8 cellular contexts compared by ENCODE assay signal in the genomic region with DNA sequence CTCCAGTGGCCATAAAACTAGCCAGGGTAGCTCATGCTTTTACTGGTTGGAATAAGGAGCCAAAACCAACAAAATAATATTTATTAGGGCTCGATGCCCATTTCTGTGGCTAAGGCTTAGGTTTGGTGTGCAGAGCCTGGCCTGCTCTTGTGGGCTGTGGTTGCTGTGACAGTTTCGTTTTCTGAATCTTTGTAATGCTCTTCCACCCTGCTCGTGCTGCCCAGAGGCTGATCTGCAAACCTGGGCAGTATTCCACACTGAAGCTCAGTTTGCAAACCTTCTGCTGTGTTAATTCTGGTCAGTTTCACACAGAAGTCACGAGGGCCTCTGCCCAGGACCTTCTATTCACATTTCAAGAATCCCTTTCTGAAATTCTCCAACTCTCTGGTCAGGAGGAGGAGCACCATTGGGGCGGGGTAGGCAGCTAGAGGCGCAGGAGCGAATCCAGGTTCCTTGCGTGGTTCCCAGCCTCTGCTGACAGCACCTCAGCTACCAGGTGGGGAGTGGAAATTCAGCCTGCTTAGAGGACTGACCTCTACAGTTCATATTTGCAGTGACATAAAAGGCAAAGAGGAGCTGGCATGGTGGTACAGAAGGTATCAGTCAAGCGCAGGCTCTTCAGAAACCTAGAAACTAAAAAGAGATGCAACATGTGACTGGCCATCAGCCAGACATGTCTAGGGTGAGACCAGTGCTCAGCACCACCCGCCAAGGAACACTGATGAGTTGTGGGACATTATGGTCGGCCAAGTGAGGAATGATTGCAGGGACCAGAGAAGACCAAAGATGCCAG. TPM values are rescaled to one million over a fixed set of nuclear protein-coding genes. Genes with fewer than 3 reads are reported as not detected.
A peak's percentile ranks its signal among the peaks of the same experiment; 100 is the strongest.
DNase-seq lines count a peak whose midpoint lies in the region; ATAC-seq and TF ChIP-seq lines count a peak whose summit lies in the region.

No MANE protein-coding gene starts in this region.

- dilution Hi-C loops in mammary epithelial cell (cut with HindIII; ENCODE audit: low sequenced_read_pairs): no loop called here

- H3K4me1 ChIP-seq in mammary epithelial cell (ENCODE audit: insufficient read depth, low read length): peaks cover 11% of the 10 kb centered on the region
- peaks cover 20% of the 10 kb centered on the region for H3K4me1 ChIP-seq in osteoblast (ENCODE audit: insufficient read depth, low read length)
- H3K4me1 ChIP-seq in ovary (ENCODE audit: insufficient read depth): peaks cover 5% of the 10 kb centered on the region

- H3K9me3 ChIP-seq in mammary epithelial cell (replicated peaks; ENCODE audit: insufficient read depth, low read length) (no peaks in the 10 kb centered on the region), osteoblast (ENCODE audit: low read depth, low read length) (no peaks in the 10 kb centered on the region), ovary (no peaks in the 10 kb centered on the region)

- TF ChIP-seq POLR2A in ovary (IDR thresholded peaks at IDR 0.05): no peak

- in situ Hi-C loops in GM13977 (cut with MboI; ENCODE audit: low pct_unique_long_range_greater_than_20kb, low sequenced_read_pairs, unreplicated experiment) (no loop called here), mammary epithelial cell (cut with MboI; ENCODE audit: low sequenced_read_pairs in 2 of 2) (loop anchor here in 1 of 2 donors (25.0 kb wide), 1 partner anchor 90 kb away; the partner anchor contains the start of gene ZNF341)

- peak; percentile 60 for ATAC-seq in HG02759 (IDR thresholded peaks at IDR 0.05; ENCODE audit: unreplicated experiment)

- H3K36me3 ChIP-seq in mammary epithelial cell (ENCODE audit: insufficient read depth, low read length) (no peaks in the 10 kb centered on the region), osteoblast (ENCODE audit: insufficient read depth, low read length) (peaks cover 20% of the 10 kb centered on the region), ovary (no peaks in the 10 kb centered on the region)

- WGBS in mammary epithelial cell (ENCODE audit: low coverage, missing lambda C conversion rate): 54% methylated on average over 10 of the region's 11 CpGs
- WGBS in ovary, 3 donors: 80 to 85% (median 84%) methylated on average over 11 of the region's 11 CpGs

- no peak for TF ChIP-seq CTCF in GM13977 (IDR thresholded peaks at IDR 0.05; ENCODE audit: extremely low read depth, insufficient read depth, missing control alignments)
- TF ChIP-seq CTCF in mammary epithelial cell (conservative IDR thresholded peaks at IDR 0.05 in 1 of 2, IDR thresholded peaks at IDR 0.05 in 1 of 2; ENCODE audit: extremely low read depth in 1 of 2, insufficient read depth in 1 of 2, low read depth in 1 of 2, low read length in 2 of 2): no peak
- TF ChIP-seq CTCF in osteoblast (IDR thresholded peaks at IDR 0.05; ENCODE audit: extremely low read depth, low read depth, low read length): no peak
- no peak for TF ChIP-seq CTCF in ovary (IDR thresholded peaks at IDR 0.05)

- intact Hi-C loops in mammary epithelial cell (cut with micrococcal nuclease): no loop called here
- intact Hi-C loops in ovary (cut with DNase I): loop anchor here in 2 of 4 donors (5.0 to 10.0 kb wide), 2 partner anchors 153 to 185 kb away; partner anchors contain the start of gene CBFA2T2 (in 1 of the 2)

- DNase-seq in GM13977 (ENCODE audit: low spot score) (peak; percentile 76), mammary epithelial cell (peak; percentile 66), osteoblast (ENCODE audit: insufficient read length, low spot score, missing footprints) (peak; percentile 98), ovary (no peak), RKO (ENCODE audit: low spot score) (no peak), AML-193 (lab: John Stamatoyannopoulos, UW) (no peak), mesenteric fat pad (ENCODE audit: low spot score) (no peak)

- no peak for TF ChIP-seq EP300 in ovary (IDR thresholded peaks at IDR 0.05)

- no peak overlapping the region for H3K27ac ChIP-seq in mammary epithelial cell (ENCODE audit: insufficient read depth, low read depth, low read length)
- H3K27ac ChIP-seq in osteoblast (ENCODE audit: low read depth, low read length): peak overlapping the region; percentile 59
- H3K27ac ChIP-seq in ovary: no peak overlapping the region

- H3K4me3 ChIP-seq in mammary epithelial cell (replicated peaks in 1 of 3; ENCODE audit: insufficient read depth in 1 of 3, low read depth in 2 of 3, low read length in 3 of 3) (no peak overlapping the region), osteoblast (ENCODE audit: insufficient read depth, low read length) (peak overlapping the region; percentile 29), ovary (no peak overlapping the region)

- CTCF ChIA-PET in mammary epithelial cell (lab: Charles Lee; ENCODE audit: low non-redundant PET): no interaction called here

- H2AFZ ChIP-seq in mammary epithelial cell (ENCODE audit: low read depth, low read length) (no peak overlapping the region), osteoblast (ENCODE audit: low read length) (no peak overlapping the region)

- no peak overlapping the region for H3K9ac ChIP-seq in mammary epithelial cell (ENCODE audit: insufficient read depth, low read length)

- H3K79me2 ChIP-seq in mammary epithelial cell (ENCODE audit: insufficient read depth, low read length) (no peaks in the 10 kb centered on the region), osteoblast (ENCODE audit: insufficient read depth, low read length) (no peaks in the 10 kb centered on the region)

- H4K20me1 ChIP-seq in mammary epithelial cell (ENCODE audit: insufficient read depth, low read length) (no peaks in the 10 kb centered on the region), osteoblast (ENCODE audit: insufficient read depth, low read length) (peaks cover 26% of the 10 kb centered on the region)

- H3K27me3 ChIP-seq in mammary epithelial cell (ENCODE audit: insufficient read depth, low read length) (no peaks in the 10 kb centered on the region), osteoblast (ENCODE audit: insufficient read depth, low read length) (peaks cover 6% of the 10 kb centered on the region), ovary (no peaks in the 10 kb centered on the region)

- no TSS peak for BruUV-seq in mammary epithelial cell (replicated peaks; lab: Mats Ljungman, UMichigan)

- H3K4me2 ChIP-seq in mammary epithelial cell (ENCODE audit: insufficient read depth, low read depth, low read length) (peak overlapping the region; percentile 12), osteoblast (ENCODE audit: insufficient read depth, low read length) (peak overlapping the region; percentile 67)

RNA-seq across cellular contexts. Expression of gene C20orf144, which starts 14.3 kb away (rescaled TPM):
- total RNA-seq in mammary epithelial cell (under 1 TPM; under 0.01 to 0.16 TPM), osteoblast (under 0.01 TPM in 2 replicates), ovary (under 1 TPM in 1 of 7 donors, not detected in 6; 0.46 TPM), mesenteric fat pad (not detected)
- polyA plus RNA-seq in mammary epithelial cell (0.03 TPM), ovary (under 1 TPM in 1 of 2 donors, not detected in 1; 0.05 TPM)
- polyA minus RNA-seq in mammary epithelial cell: not detected

RNA-seq across cellular contexts. Expression of gene ACTL10, which starts 18.9 kb away (rescaled TPM):
- total RNA-seq in mammary epithelial cell (1 to 10 TPM; 1.4 to 2.7 TPM), osteoblast (1.8 and 2.2 TPM in 2 replicates), ovary (1 to 10 TPM; 1.0 to 2.4 (median 1.7) TPM), mesenteric fat pad (0.93 TPM)
- polyA plus RNA-seq in mammary epithelial cell (0.79 TPM), ovary (under 1 TPM in 1 of 2 donors, not detected in 1; 0.59 TPM)
- polyA minus RNA-seq in mammary epithelial cell: not detected

RNA-seq across cellular contexts. Expression of gene NECAB3, which starts 26.4 kb away (rescaled TPM):
- total RNA-seq in mammary epithelial cell (10 to 100 TPM; 14.6 to 14.7 TPM), osteoblast (14.7 and 27.1 TPM in 2 replicates), ovary (100 to 1,000 TPM in 4 of 7 donors, 10 to 100 TPM in 3; 74.3 to 166 (median 103) TPM), mesenteric fat pad (22.5 TPM)
- polyA plus RNA-seq in mammary epithelial cell (5.4 TPM), ovary (10 to 100 TPM in 1 of 2 donors, 1 to 10 TPM in 1; 9.2 to 95.6 TPM)
- 2.9 TPM for polyA minus RNA-seq in mammary epithelial cell

RNA-seq across cellular contexts. Expression of gene E2F1, which starts 38.4 kb away (rescaled TPM):
- total RNA-seq in mammary epithelial cell: 10 to 100 TPM in 1 of 2 donors, 1 to 10 TPM in 1; 1.8 to 12.7 TPM
- 10.3 TPM for polyA plus RNA-seq in mammary epithelial cell
- 10.7 TPM for polyA minus RNA-seq in mammary epithelial cell
- total RNA-seq in osteoblast: 1.4 and 2.4 TPM in 2 replicates
- total RNA-seq in ovary: 1 to 10 TPM; 2.3 to 7.6 (median 3.4) TPM
- 1 to 10 TPM in 1 of 2 donors, under 1 TPM in 1; 0.95 to 4.1 TPM for polyA plus RNA-seq in ovary
- 2.3 TPM for total RNA-seq in mesenteric fat pad

Comparison
In these comparisons a context has a peak if more than half of its experiments do, and no peak if none do; other contexts are left out.
1. DNase-seq: peak in GM13977 (single experiment), mammary epithelial cell (single experiment) and osteoblast (single experiment); none in ovary (0 of 5), RKO (single experiment), AML-193 (0 of 2) and mesenteric fat pad (single experiment).